ENCODE assay signal across 16 cellular contexts in the genomic region with DNA sequence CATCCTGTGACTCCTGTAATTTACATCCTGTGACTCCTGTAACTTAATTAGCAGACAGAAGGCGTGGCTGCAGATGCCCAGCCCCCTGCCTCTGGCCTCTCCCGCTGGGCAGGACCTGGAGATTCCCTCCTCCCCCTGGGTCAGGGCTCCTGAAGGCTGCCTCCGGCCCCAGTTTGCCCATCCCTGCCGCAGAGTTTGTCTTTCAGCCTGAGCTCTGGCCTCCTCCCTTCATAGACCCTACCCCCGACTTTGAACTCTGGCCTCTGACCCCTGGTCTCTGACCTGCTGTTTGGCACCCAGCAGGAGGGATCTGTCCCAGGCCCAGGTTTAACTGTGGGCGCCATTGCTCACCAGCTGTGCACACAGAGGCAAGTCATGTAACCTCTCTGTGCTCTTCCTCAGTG. TPM values are rescaled to one million over a fixed set of nuclear protein-coding genes. Genes with fewer than 3 reads are reported as not detected.
"Had no signal": no experiment of that assay in that cellular context is flagged by ENCODE, and none has a peak within 500 bp of the region (broad histone marks: within the 10 kb centered on the region; RNA-seq: fewer than 3 reads in every experiment).

No MANE protein-coding gene starts in this region.

- H3K36me3 ChIP-seq: brain microvascular endothelial cell, prostate gland, upper lobe of left lung had no signal

- ATAC-seq: mucosa of descending colon; naive thymus-derived CD8-positive, alpha-beta T cell had no signal

- H3K36me3 Mint-ChIP-seq: activated naive CD4-positive, alpha-beta T cell treated with anti-CD3 and anti-CD28 coated beads, Interleukin-2, amount 50 U/mL, for 24 hours; naive thymus-derived CD8-positive, alpha-beta T cell had no signal

- H3K4me3 Mint-ChIP-seq: activated naive CD4-positive, alpha-beta T cell treated with anti-CD3 and anti-CD28 coated beads, Interleukin-2, amount 50 U/mL, for 24 hours; naive thymus-derived CD8-positive, alpha-beta T cell had no signal

- H3K27me3 ChIP-seq: brain microvascular endothelial cell had no signal

- H3K9me3 Mint-ChIP-seq: activated naive CD4-positive, alpha-beta T cell treated with anti-CD3 and anti-CD28 coated beads, Interleukin-2, amount 50 U/mL, for 24 hours had no signal

- H3K9me3 ChIP-seq: mucosa of descending colon, prostate gland, upper lobe of left lung had no signal

- DNase-seq: activated CD4-positive, alpha-beta T cell treated with anti-CD3 and anti-CD28 coated beads, Interleukin-2, amount 50 U/mL, for 4 hours; activated CD4-positive, CD25-positive, alpha-beta regulatory T cell treated with anti-CD3 and anti-CD28 coated beads, Interleukin-2, amount 50 U/mL, for 72 hours; activated effector memory CD4-positive, alpha-beta T cell treated with Interleukin-2 at 50 U/mL for 16 hours; activated T-cell treated with anti-CD3 and anti-CD28 coated beads, Interleukin-2, amount 50 U/mL, for 1 hour; brain microvascular endothelial cell; dermis blood vessel endothelial cell; mammary epithelial cell; mucosa of descending colon; naive thymus-derived CD8-positive, alpha-beta T cell; occipital lobe; stimulated activated CD4-positive, alpha-beta T cell treated with anti-CD3 and anti-CD28 coated beads, Interleukin-12 subunit alpha, Interleukin-12 subunit beta, amount 100 ng/mL, for 4 hours; stimulated activated naive CD4-positive, alpha-beta T cell had no signal

- H3K4me3 ChIP-seq: mucosa of descending colon, prostate gland, upper lobe of left lung had no signal

- H3K27me3 Mint-ChIP-seq: activated naive CD4-positive, alpha-beta T cell treated with anti-CD3 and anti-CD28 coated beads, Interleukin-2, amount 50 U/mL, for 24 hours had no signal

- H3K27ac ChIP-seq: brain microvascular endothelial cell, prostate gland, upper lobe of left lung had no signal

- H3K27ac Mint-ChIP-seq: activated naive CD4-positive, alpha-beta T cell treated with anti-CD3 and anti-CD28 coated beads, Interleukin-2, amount 50 U/mL, for 24 hours; naive thymus-derived CD8-positive, alpha-beta T cell; T-helper 2 cell treated with Interferon-gamma antibody and Interleukin-4, amounts not matched to agents 5 μg/mL and 100 μg/mL, for 36 hours had no signal

- H3K4me1 ChIP-seq: prostate gland had no signal

RNA-seq across cellular contexts. Expression of gene ELFN1, which starts 45.6 kb away (rescaled TPM):
- total RNA-seq: naive thymus-derived CD8-positive, alpha-beta T cell had no signal
- polyA plus RNA-seq: naive thymus-derived CD8-positive, alpha-beta T cell had no signal
